1 cellular context compared by ENCODE assay signal in genomic region chr5:139385061-139385889, GRCh38.
TF ChIP-seq lines count a peak whose summit lies in the region.

No MANE protein-coding gene starts in this region.

TF ChIP-seq in K562, 482 proteins besides CTCF, POLR2A, EP300 and RAD21 (continued from another document and continues in another):
- TF ChIP-seq HNRNPLL (IDR thresholded peaks at IDR 0.05; ENCODE audit: low read depth, low read length, poor library complexity, severe bottlenecking), result no peak
- TF ChIP-seq GATAD2B (IDR thresholded peaks at IDR 0.05; ENCODE audit: borderline replicate concordance), result no peak
- no peak for TF ChIP-seq HOXB6 (CRISPR knock-in tag; IDR thresholded peaks at IDR 0.05; ENCODE audit: borderline replicate concordance)
- no peak for TF ChIP-seq ZBTB9 (CRISPR knock-in tag; IDR thresholded peaks at IDR 0.05)
- TF ChIP-seq KLF16 (IDR thresholded peaks at IDR 0.05), result no peak
- TF ChIP-seq CTBP1 (IDR thresholded peaks at IDR 0.05; ENCODE audit: borderline replicate concordance), result peak; percentile 36; the same call in 1 of the 2 replicates
- TF ChIP-seq ZNF436 (CRISPR knock-in tag; IDR thresholded peaks at IDR 0.05), result no peak
- no peak for TF ChIP-seq ZNF12 (CRISPR knock-in tag; IDR thresholded peaks at IDR 0.05)
- TF ChIP-seq ZNF431 (CRISPR knock-in tag; IDR thresholded peaks at IDR 0.05), result no peak
- TF ChIP-seq NFYB (IDR thresholded peaks at IDR 0.05; ENCODE audit: extremely low read depth, insufficient read length), result no peak
- TF ChIP-seq CEBPG (CRISPR knock-in tag; IDR thresholded peaks at IDR 0.05), result no peak
- no peak for TF ChIP-seq CEBPG (tag; conservative IDR thresholded peaks at IDR 0.05 in 1 of 2, IDR thresholded peaks at IDR 0.05 in 1 of 2)
- no peak for TF ChIP-seq E4F1 (CRISPR knock-in tag; IDR thresholded peaks at IDR 0.05; ENCODE audit: borderline replicate concordance)
- no peak for TF ChIP-seq ELF4 (CRISPR knock-in tag; IDR thresholded peaks at IDR 0.05)
- no peak for TF ChIP-seq DNMT1 (IDR thresholded peaks at IDR 0.05)
- TF ChIP-seq E2F6 (IDR thresholded peaks at IDR 0.05; ENCODE audit: borderline replicate concordance in 1 of 2, extremely low read depth in 1 of 2, insufficient read depth in 1 of 2, insufficient read length in 1 of 2, low read depth in 1 of 2, low read length in 1 of 2, poor library complexity in 1 of 2, severe bottlenecking in 1 of 2), result no peak
- no peak for TF ChIP-seq CBFB (CRISPR knock-in tag; IDR thresholded peaks at IDR 0.05)
- TF ChIP-seq ZNF175 (CRISPR knock-in tag; IDR thresholded peaks at IDR 0.05; ENCODE audit: low read depth), result no peak
- no peak for TF ChIP-seq POLR3G (IDR thresholded peaks at IDR 0.05; ENCODE audit: extremely low read depth, insufficient read length, insufficient replicate concordance)
- no peak for TF ChIP-seq NCOA6 (IDR thresholded peaks at IDR 0.05)
- TF ChIP-seq NR2C1 (IDR thresholded peaks at IDR 0.05), result peak; percentile 60; the same call in 1 of the 2 replicates
- 0 out of 2 replicates have a peak, but pooled peaks have one; percentile 42 for TF ChIP-seq NR2C1 (tag; IDR thresholded peaks at IDR 0.05)
- no peak for TF ChIP-seq DLX4 (CRISPR knock-in tag; IDR thresholded peaks at IDR 0.05)
- TF ChIP-seq GTF2E2 (tag; IDR thresholded peaks at IDR 0.05), result 0 out of 2 replicates have a peak, but pooled peaks have one; percentile 29
- peak; percentile 30 for TF ChIP-seq PRDM10 (IDR thresholded peaks at IDR 0.05; ENCODE audit: partially characterized antibody)
- no peak for TF ChIP-seq CBX2 (IDR thresholded peaks at IDR 0.05; ENCODE audit: insufficient read depth, low read length, poor library complexity, severe bottlenecking)
- TF ChIP-seq OTX1 (CRISPR knock-in tag; IDR thresholded peaks at IDR 0.05), result no peak
- no peak for TF ChIP-seq FOXO4 (CRISPR knock-in tag; IDR thresholded peaks at IDR 0.05)
- TF ChIP-seq FOXJ2 (tag; IDR thresholded peaks at IDR 0.05), result no peak
- TF ChIP-seq SMAD1 (IDR thresholded peaks at IDR 0.05; ENCODE audit: low read depth, low read length, partially characterized antibody), result no peak
- TF ChIP-seq STAG1 (CRISPR knock-in tag; IDR thresholded peaks at IDR 0.05; ENCODE audit: borderline replicate concordance), result peak; percentile 20; the same call in 1 of the 2 replicates
- no peak for TF ChIP-seq CBX3 (IDR thresholded peaks at IDR 0.05; ENCODE audit: borderline replicate concordance in 1 of 2, low read length in 2 of 2)
- no peak for TF ChIP-seq NCOR1 (IDR thresholded peaks at IDR 0.05)
- TF ChIP-seq DPF2 (IDR thresholded peaks at IDR 0.05), result no peak
- TF ChIP-seq NR2C2 (CRISPR knock-in tag; IDR thresholded peaks at IDR 0.05), result no peak
- TF ChIP-seq NR2C2 (tag; IDR thresholded peaks at IDR 0.05), result peak; percentile 77; the same call in 1 of the 2 replicates
- no peak for TF ChIP-seq GTF2B (IDR thresholded peaks at IDR 0.05; ENCODE audit: extremely low read depth, insufficient read length)
- no peak for TF ChIP-seq ZNF239 (CRISPR knock-in tag; IDR thresholded peaks at IDR 0.05)
- TF ChIP-seq SIN3B (IDR thresholded peaks at IDR 0.05; ENCODE audit: low read depth), result 0 out of 2 replicates have a peak, but pooled peaks have one; percentile 14
- peak; percentile 88 for TF ChIP-seq ZBTB17 (CRISPR knock-in tag; IDR thresholded peaks at IDR 0.05)
- TF ChIP-seq CREB3L1 (IDR thresholded peaks at IDR 0.05; ENCODE audit: borderline replicate concordance, low read depth), result no peak
- peak; percentile 19 for TF ChIP-seq POLR2B (IDR thresholded peaks at IDR 0.05; ENCODE audit: low read depth, partially characterized antibody)
- TF ChIP-seq CEBPB (tag; IDR thresholded peaks at IDR 0.05), result no peak
- TF ChIP-seq NR2F6 (CRISPR knock-in tag; IDR thresholded peaks at IDR 0.05), result no peak
- TF ChIP-seq HNRNPK (IDR thresholded peaks at IDR 0.05; ENCODE audit: low read depth, low read length, poor library complexity, severe bottlenecking), result no peak
- no peak for TF ChIP-seq AFF4 (CRISPR knock-in tag; IDR thresholded peaks at IDR 0.05)
- no peak for TF ChIP-seq COPS2 (conservative IDR thresholded peaks at IDR 0.05)
- TF ChIP-seq POLR2G (IDR thresholded peaks at IDR 0.05; ENCODE audit: low read depth, low read length), result no peak
- no peak for TF ChIP-seq MLX (CRISPR knock-in tag; conservative IDR thresholded peaks at IDR 0.05)
- no peak for TF ChIP-seq E2F1 (CRISPR knock-in tag; IDR thresholded peaks at IDR 0.05)
- no peak for TF ChIP-seq ZNF778 (CRISPR knock-in tag; IDR thresholded peaks at IDR 0.05)
